ENCODE assay signal across 2 cellular contexts in the genomic region with DNA sequence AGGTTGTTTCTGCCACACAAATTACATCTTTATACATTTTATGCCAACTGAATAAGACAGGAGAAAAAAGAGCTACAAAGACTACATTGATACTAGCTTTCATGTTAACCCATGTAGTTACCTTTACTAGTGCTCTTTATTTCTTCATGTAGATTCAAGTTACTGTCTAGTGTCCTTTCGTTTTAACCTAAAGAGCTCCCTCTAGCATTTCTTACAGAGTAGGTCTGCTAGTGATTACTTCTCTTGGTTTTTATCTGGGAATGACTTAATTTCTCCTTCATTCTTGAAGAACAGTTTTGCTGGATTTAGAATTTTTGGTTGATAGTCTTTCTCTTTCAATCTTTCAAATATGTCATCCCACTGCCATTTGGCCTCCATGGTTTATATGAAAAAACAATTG.
TF ChIP-seq lines count a peak whose summit lies in the region.

No MANE protein-coding gene starts in this region.

TF ChIP-seq in SK-N-SH, 30 proteins besides CTCF, POLR2A, EP300 and RAD21 (continued from another document):
- TF ChIP-seq NRF1 (IDR thresholded peaks at IDR 0.05; ENCODE audit: low read depth, low read length) = no peak
- no peak for TF ChIP-seq RCOR1 (IDR thresholded peaks at IDR 0.05; ENCODE audit: low read length)
- TF ChIP-seq RFX5 (IDR thresholded peaks at IDR 0.05; ENCODE audit: low read length) = no peak
- no peak for TF ChIP-seq YY1 (IDR thresholded peaks at IDR 0.05; ENCODE audit: low read depth)
- TF ChIP-seq SIN3A (IDR thresholded peaks at IDR 0.05; ENCODE audit: borderline replicate concordance, low read depth, low read length) = no peak
- no peak for TF ChIP-seq MAX (IDR thresholded peaks at IDR 0.05; ENCODE audit: low read depth)
- TF ChIP-seq NFIC (IDR thresholded peaks at IDR 0.05; ENCODE audit: borderline replicate concordance) = no peak
- TF ChIP-seq GABPA (IDR thresholded peaks at IDR 0.05; ENCODE audit: low read depth) = no peak
- TF ChIP-seq MXI1 (IDR thresholded peaks at IDR 0.05; ENCODE audit: low read depth, low read length) = no peak
- TF ChIP-seq TEAD4 (IDR thresholded peaks at IDR 0.05; ENCODE audit: borderline replicate concordance, insufficient read depth) = no peak
- no peak for TF ChIP-seq FOXM1 (IDR thresholded peaks at IDR 0.05; ENCODE audit: low read depth)
TF ChIP-seq in SK-N-SH: peak in this region for 0.

TF ChIP-seq in SK-N-SH treated with all-trans-retinoic acid at 6 μM for 48 hours, 23 proteins besides CTCF, POLR2A, EP300 and RAD21:
- no peak for TF ChIP-seq POU6F1 (CRISPR knock-in tag; IDR thresholded peaks at IDR 0.05; ENCODE audit: borderline replicate concordance, low read depth)
- TF ChIP-seq ZFP30 (CRISPR knock-in tag; IDR thresholded peaks at IDR 0.05) = no peak
- TF ChIP-seq ZFP3 (CRISPR knock-in tag; IDR thresholded peaks at IDR 0.05) = no peak
- TF ChIP-seq PATZ1 (CRISPR knock-in tag; IDR thresholded peaks at IDR 0.05; ENCODE audit: borderline replicate concordance) = no peak
- TF ChIP-seq SNAI2 (CRISPR knock-in tag; IDR thresholded peaks at IDR 0.05) = no peak
- no peak for TF ChIP-seq ZNF565 (CRISPR knock-in tag; conservative IDR thresholded peaks at IDR 0.05; ENCODE audit: low read depth)
- no peak for TF ChIP-seq TSHZ2 (CRISPR knock-in tag; IDR thresholded peaks at IDR 0.05)
- no peak for TF ChIP-seq BACH2 (CRISPR knock-in tag; IDR thresholded peaks at IDR 0.05; ENCODE audit: borderline replicate concordance)
- TF ChIP-seq OSR1 (CRISPR knock-in tag; IDR thresholded peaks at IDR 0.05) = no peak
- TF ChIP-seq RARB (CRISPR knock-in tag; IDR thresholded peaks at IDR 0.05) = no peak
- no peak for TF ChIP-seq CSRNP3 (CRISPR knock-in tag; IDR thresholded peaks at IDR 0.05)
